ENCODE assay signal across 27 cellular contexts in genomic region chrX:51281758-51282318, GRCh38.
"Had no signal": no experiment of that assay in that cellular context is flagged by ENCODE, and none has a peak within 500 bp of the region (broad histone marks: within the 10 kb centered on the region; RNA-seq: fewer than 3 reads in every experiment).

No MANE protein-coding gene starts in this region.

- H3K27ac Mint-ChIP-seq: activated CD8-positive, alpha-beta T cell treated with anti-CD3 and anti-CD28 coated beads for 36 hours; activated naive CD4-positive, alpha-beta T cell treated with anti-CD3 and anti-CD28 coated beads, Interleukin-2, amount 50 U/mL, for 24 hours; activated T-helper 1 cell treated with anti-CD3 and anti-CD28 coated beads, Interleukin-12 subunit alpha, Interleukin-12 subunit beta, Interleukin-2, Interleukin-4 antibody, amounts not matched to agents 30 ng/mL and 10 ng/mL and 1 ng/mL, durations not matched to agents 14 hours and 24 hours and 36 hours; T-helper 1 cell treated with Interleukin-12 subunit alpha and Interleukin-12 subunit beta and Interleukin-4 antibody, amounts not matched to agents 30 μg/mL and 1 μg/mL, for 36 hours; T-helper 2 cell treated with Interferon-gamma antibody and Interleukin-4, amounts not matched to agents 5 μg/mL and 100 μg/mL, for 36 hours had no signal

- H3K27me3 Mint-ChIP-seq: activated CD8-positive, alpha-beta T cell treated with anti-CD3 and anti-CD28 coated beads for 36 hours; activated naive CD4-positive, alpha-beta T cell treated with anti-CD3 and anti-CD28 coated beads, Interleukin-2, amount 50 U/mL, for 24 hours had no signal

- H3K9me3 ChIP-seq: SJSA1, SK-N-SH had no signal

- H3K4me3 Mint-ChIP-seq: activated CD8-positive, alpha-beta T cell treated with anti-CD3 and anti-CD28 coated beads for 36 hours; activated naive CD4-positive, alpha-beta T cell treated with anti-CD3 and anti-CD28 coated beads, Interleukin-2, amount 50 U/mL, for 24 hours; activated T-helper 1 cell treated with anti-CD3 and anti-CD28 coated beads, Interleukin-12 subunit alpha, Interleukin-12 subunit beta, Interleukin-2, Interleukin-4 antibody, amounts not matched to agents 30 ng/mL and 10 ng/mL and 1 ng/mL, durations not matched to agents 14 hours and 24 hours and 36 hours; T-helper 1 cell treated with Interleukin-12 subunit alpha and Interleukin-12 subunit beta and Interleukin-4 antibody, amounts not matched to agents 30 μg/mL and 1 μg/mL, for 36 hours; T-helper 2 cell treated with Interferon-gamma antibody and Interleukin-4, amounts not matched to agents 5 μg/mL and 100 μg/mL, for 36 hours had no signal

- H3K27ac ChIP-seq: SJSA1 had no signal

- H3K9me3 Mint-ChIP-seq: activated CD8-positive, alpha-beta T cell treated with anti-CD3 and anti-CD28 coated beads for 36 hours; activated naive CD4-positive, alpha-beta T cell treated with anti-CD3 and anti-CD28 coated beads, Interleukin-2, amount 50 U/mL, for 24 hours; activated T-helper 1 cell treated with anti-CD3 and anti-CD28 coated beads, Interleukin-12 subunit alpha, Interleukin-12 subunit beta, Interleukin-2, Interleukin-4 antibody, amounts not matched to agents 30 ng/mL and 10 ng/mL and 1 ng/mL, durations not matched to agents 14 hours and 24 hours and 36 hours; T-helper 1 cell treated with Interleukin-12 subunit alpha and Interleukin-12 subunit beta and Interleukin-4 antibody, amounts not matched to agents 30 μg/mL and 1 μg/mL, for 36 hours; T-helper 2 cell treated with Interferon-gamma antibody and Interleukin-4, amounts not matched to agents 5 μg/mL and 100 μg/mL, for 36 hours had no signal

- H3K4me1 Mint-ChIP-seq: activated naive CD4-positive, alpha-beta T cell treated with anti-CD3 and anti-CD28 coated beads, Interleukin-2, amount 50 U/mL, for 24 hours had no signal

- DNase-seq: activated CD4-positive, alpha-beta T cell treated with anti-CD3 and anti-CD28 coated beads for 48 hours; activated CD4-positive, alpha-beta T cell treated with anti-CD3 and anti-CD28 coated beads, Interleukin-2, amount 50 U/mL, for 4 hours; activated CD8-positive, alpha-beta T cell treated with anti-CD3 and anti-CD28 coated beads for 36 hours; activated effector memory CD4-positive, alpha-beta T cell treated with Interleukin-2 at 50 U/mL for 16 hours; activated naive CD4-positive, alpha-beta T cell; activated T-cell treated with anti-CD3 and anti-CD28 coated beads, Interleukin-2, amount 50 U/mL, for 1 hour; amniotic stem cell; aorta; Kasumi-1; KG1; MM.1S; MV-4-11; NCI-H1092; NCI-H1436 treated with DMSO at 0.1 percent for 48 hours; NCI-H1694 treated with DMSO at 0.1 percent for 48 hours; NCI-H2029; NCI-H345; NCI-H524 treated with DMSO at 0.1 percent for 48 hours; RPMI8226; SHP77 treated with DMSO at 0.1 percent for 48 hours; SK-N-SH had no signal

- H3K27me3 ChIP-seq: SJSA1 had no signal

- ATAC-seq: activated CD8-positive, alpha-beta T cell treated with anti-CD3 and anti-CD28 coated beads for 36 hours; Panc1 had no signal

- H3K36me3 ChIP-seq: SJSA1 had no signal

- H3K4me3 ChIP-seq: SJSA1 had no signal

- H3K4me1 ChIP-seq: SJSA1 had no signal
